In genomic region chr6:49151957-49152356, GRCh38 we compare ENCODE assay signal across 23 cellular contexts.
DNase-seq lines count a peak whose midpoint lies in the region; ATAC-seq and TF ChIP-seq lines count a peak whose summit lies in the region.
"Had no signal": no experiment of that assay in that cellular context is flagged by ENCODE, and none has a peak within 500 bp of the region (broad histone marks: within the 10 kb centered on the region; RNA-seq: fewer than 3 reads in every experiment).

No MANE protein-coding gene starts in this region.

- intact Hi-C loops in posterior vena cava (cut with DNase I) = no loop called here

- no peaks in the 10 kb centered on the region for H3K27me3 ChIP-seq in MM.1S (replicated peaks; ENCODE audit: insufficient read depth, low read length)
- H3K27me3 ChIP-seq: BLaER1 had no signal

- H3K9me2 ChIP-seq in MM.1S (replicated peaks; ENCODE audit: insufficient read depth, low read length) = no peaks in the 10 kb centered on the region

- ATAC-seq in GM18870 (IDR thresholded peaks at IDR 0.05; ENCODE audit: unreplicated experiment) = peak; percentile 52
- no peak for ATAC-seq in GM18868 (IDR thresholded peaks at IDR 0.05; ENCODE audit: unreplicated experiment)
- ATAC-seq in HG02759 (IDR thresholded peaks at IDR 0.05; ENCODE audit: unreplicated experiment) = no peak
- ATAC-seq: HepG2 had no signal

- no peak overlapping the region for H3K27ac ChIP-seq in MM.1S (ENCODE audit: low read length)
- H3K27ac ChIP-seq: BLaER1, GM23248, RWPE1 had no signal

- H3K4me2 ChIP-seq in MM.1S (ENCODE audit: low read depth, low read length) = peak overlapping the region; percentile 5; the same call in 1 of the 2 replicates
- H3K4me2 ChIP-seq: BLaER1 had no signal

- DNase-seq in MM.1S (peak; percentile 30), posterior vena cava (ENCODE audit: low spot score) (no peak), D341Med (ENCODE audit: low spot score) (no peak)
- DNase-seq: CD4-positive, CD25-positive, alpha-beta regulatory T cell; GM23248; H9; Karpas-422; NCI-H1105 treated with DMSO at 0.1 percent for 48 hours; NCI-H146; NCI-H1930; NCI-H2107; NCI-H524 treated with DMSO at 0.1 percent for 48 hours; NCI-H774; NK-92 treated with Interleukin-12 subunit alpha and Interleukin-12 subunit beta, amount 100 ng/mL, for 24 hours; SHP77; T-helper 1 cell had no signal

- H3F3A ChIP-seq in MM.1S (ENCODE audit: insufficient read depth, low read length) = no peaks in the 10 kb centered on the region

- H3K79me2 ChIP-seq in MM.1S (ENCODE audit: low read length) = no peaks in the 10 kb centered on the region

- no peaks in the 10 kb centered on the region for H4K20me1 ChIP-seq in MM.1S (ENCODE audit: insufficient read depth, low read length)
- H4K20me1 ChIP-seq: BLaER1 had no signal

- H3K9ac ChIP-seq in MM.1S (ENCODE audit: low read length) = no peak overlapping the region
- H3K9ac ChIP-seq: BLaER1, GM23248 had no signal

- no peak overlapping the region for H2AFZ ChIP-seq in MM.1S (ENCODE audit: low read length)
- H2AFZ ChIP-seq: GM23248 had no signal

- no peaks in the 10 kb centered on the region for H3K4me1 ChIP-seq in MM.1S (ENCODE audit: low read length)
- H3K4me1 ChIP-seq: BLaER1 had no signal

- TF ChIP-seq CTCF in MM.1S (IDR thresholded peaks at IDR 0.05; ENCODE audit: low read length) (no peak), WI38 (IDR thresholded peaks at IDR 0.05; ENCODE audit: low read depth, low read length) (no peak)

- H3K36me3 ChIP-seq in MM.1S (replicated peaks; ENCODE audit: insufficient read depth, low read length) = no peaks in the 10 kb centered on the region
- H3K36me3 ChIP-seq: BLaER1 had no signal

- H3K9me3 ChIP-seq in MM.1S (replicated peaks; ENCODE audit: insufficient read depth, low read length) = no peaks in the 10 kb centered on the region

- H3K4me3 ChIP-seq in MM.1S (ENCODE audit: low read length) = no peak overlapping the region
- H3K4me3 ChIP-seq in WI38 (ENCODE audit: low read depth, low read length) = 0 out of 2 replicates have a peak overlapping the region, but pooled peaks have one; percentile 10
- H3K4me3 ChIP-seq: BLaER1, GM23248 had no signal
